8 cellular contexts compared by ENCODE assay signal in the genomic region with DNA sequence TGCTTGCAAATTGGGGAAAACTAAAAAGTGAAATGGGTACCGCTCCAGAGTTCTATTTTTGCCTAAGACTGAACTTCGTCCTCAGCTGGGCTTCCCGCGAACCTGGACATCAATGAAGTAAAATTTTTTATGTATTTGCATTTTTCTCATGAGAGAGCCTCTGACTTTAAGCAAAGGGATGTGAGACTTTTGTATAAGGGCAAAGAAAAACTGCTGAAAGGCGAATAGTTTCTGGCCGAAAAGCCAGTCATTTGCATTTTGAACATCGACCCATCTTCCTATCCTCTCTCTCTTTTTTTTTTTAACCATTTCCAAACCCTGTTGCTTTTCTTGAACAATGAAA. TPM values are rescaled to one million over a fixed set of nuclear protein-coding genes. Genes with fewer than 3 reads are reported as not detected.
DNase-seq lines count a peak whose midpoint lies in the region; ATAC-seq and TF ChIP-seq lines count a peak whose summit lies in the region.

No MANE protein-coding gene starts in this region.

- WGBS in lung, 2 donors: 0 to 2% methylated on average over 7 of the region's 7 CpGs

- H3K4me3 ChIP-seq in HFF-Myc (replicated peaks; ENCODE audit: low read depth, low read length): peak overlapping the region; percentile 82
- peak overlapping the region; percentile 84 for H3K4me3 ChIP-seq in adipocyte (ENCODE audit: low read length)
- peak overlapping the region; percentile 98 for H3K4me3 ChIP-seq in lung

- H3K27me3 ChIP-seq in adipocyte (replicated peaks; ENCODE audit: control insufficient read depth, insufficient read depth, low read length): no peaks in the 10 kb centered on the region
- no peaks in the 10 kb centered on the region for H3K27me3 ChIP-seq in lung (ENCODE audit: control insufficient read depth, insufficient read depth)

- TF ChIP-seq CTCF in CD14-positive monocyte (IDR thresholded peaks at IDR 0.05): no peak
- TF ChIP-seq CTCF in HFF-Myc (IDR thresholded peaks at IDR 0.05; ENCODE audit: low read depth, low read length, missing control alignments): no peak
- TF ChIP-seq CTCF in lung (IDR thresholded peaks at IDR 0.05; ENCODE audit: control extremely low read depth, extremely low read depth): no peak

- H3K27me3 Mint-ChIP-seq in CD14-positive monocyte (ENCODE audit: low read depth in 3 of 3): peaks cover 0 to 1% (median 1%) of the 10 kb centered on the region in 3 donors

- peaks cover 24 to 33% of the 10 kb centered on the region in 2 donors for H3K36me3 Mint-ChIP-seq in CD14-positive monocyte

- H3K27ac Mint-ChIP-seq in CD14-positive monocyte: peak overlapping the region; percentile 85 to 96 (median 93)

- peak overlapping the region; percentile 81 to 83 for H3K4me3 Mint-ChIP-seq in CD14-positive monocyte

- H3K27ac ChIP-seq in lung (ENCODE audit: low read depth in 1 of 2, low read length in 1 of 2): peak overlapping the region; percentile 81 to 94

- H3K4me1 Mint-ChIP-seq in CD14-positive monocyte: peaks cover 21% of the 10 kb centered on the region

- H3K9me3 ChIP-seq in adipocyte (ENCODE audit: control insufficient read depth, low read length): no peaks in the 10 kb centered on the region
- H3K9me3 ChIP-seq in lung (ENCODE audit: control insufficient read depth in 2 of 2, insufficient read depth in 1 of 2, low read length in 1 of 2): no peaks in the 10 kb centered on the region

- ATAC-seq in lung (ENCODE audit: insufficient read depth, low FRiP score) (no peak), HG03432 (IDR thresholded peaks at IDR 0.05; ENCODE audit: unreplicated experiment) (no peak), HG03045 (IDR thresholded peaks at IDR 0.05; ENCODE audit: unreplicated experiment) (no peak)

- peaks cover 0 to 2% (median 0%) of the 10 kb centered on the region in 7 donors for H3K9me3 Mint-ChIP-seq in CD14-positive monocyte

- DNase-seq in CD14-positive monocyte (ENCODE audit: low spot score): no peak
- no peak for DNase-seq in HFF-Myc (ENCODE audit: extremely low read depth, low read depth)
- no peak for DNase-seq in adipocyte (ENCODE audit: low read depth)
- DNase-seq in lung (ENCODE audit: low spot score): no peak
- no peak for DNase-seq in NCI-H82 treated with DMSO at 0.1 percent for 48 hours (lab: John Stamatoyannopoulos, UW; ENCODE audit: unreplicated experiment)
- DNase-seq in ecto neural progenitor cell (ENCODE audit: low spot score): no peak

- H3K4me1 ChIP-seq in adipocyte (ENCODE audit: control insufficient read depth, insufficient read depth, low read length) (peaks cover 22% of the 10 kb centered on the region), lung (ENCODE audit: control insufficient read depth in 2 of 2, insufficient read depth in 2 of 2, low read length in 2 of 2) (peaks cover 0 to 10% of the 10 kb centered on the region in 2 donors)

- H3K9ac ChIP-seq in adipocyte (ENCODE audit: low read length): peak overlapping the region; percentile 89

- H3K36me3 ChIP-seq in adipocyte (ENCODE audit: control insufficient read depth, insufficient read depth, low read length, severe bottlenecking): peaks cover 37% of the 10 kb centered on the region
- H3K36me3 ChIP-seq in lung (ENCODE audit: control insufficient read depth in 2 of 2, insufficient read depth in 2 of 2, low read length in 2 of 2): peaks cover 6 to 20% of the 10 kb centered on the region in 2 donors

- intact Hi-C loops in CD14-positive monocyte (cut with micrococcal nuclease): loop anchor here (5.0 to 10.0 kb wide), 3 partner anchors 44 to 223 kb away; a partner anchor contains a TSS

RNA-seq across cellular contexts. Expression of a gene that starts 0.6 kb away (rescaled TPM):
- polyA plus RNA-seq in CD14-positive monocyte (10 to 100 TPM; 42.8 to 44.9 TPM), lung (10 to 100 TPM; 44.2 to 51.9 TPM)
- total RNA-seq in lung: 10 to 100 TPM; 38.8 to 78.1 TPM

RNA-seq across cellular contexts. Expression of a gene that starts 46.8 kb away (rescaled TPM):
- 1 to 10 TPM; 5.6 to 8.8 TPM for polyA plus RNA-seq in CD14-positive monocyte
- total RNA-seq in lung: 10 to 100 TPM; 18.4 to 21.6 TPM
- 10 to 100 TPM; 17.9 to 27.7 TPM for polyA plus RNA-seq in lung

RNA-seq across cellular contexts. Expression of a gene that starts 49.6 kb away (rescaled TPM):
- polyA plus RNA-seq in CD14-positive monocyte (100 to 1,000 TPM; 104 to 120 TPM), lung (100 to 1,000 TPM in 1 of 2 donors, 10 to 100 TPM in 1; 94.9 to 157 TPM)
- 100 to 1,000 TPM in 1 of 2 donors, 10 to 100 TPM in 1; 68.8 to 106 TPM for total RNA-seq in lung
